ENCODE assay signal across 19 cellular contexts in the genomic region with DNA sequence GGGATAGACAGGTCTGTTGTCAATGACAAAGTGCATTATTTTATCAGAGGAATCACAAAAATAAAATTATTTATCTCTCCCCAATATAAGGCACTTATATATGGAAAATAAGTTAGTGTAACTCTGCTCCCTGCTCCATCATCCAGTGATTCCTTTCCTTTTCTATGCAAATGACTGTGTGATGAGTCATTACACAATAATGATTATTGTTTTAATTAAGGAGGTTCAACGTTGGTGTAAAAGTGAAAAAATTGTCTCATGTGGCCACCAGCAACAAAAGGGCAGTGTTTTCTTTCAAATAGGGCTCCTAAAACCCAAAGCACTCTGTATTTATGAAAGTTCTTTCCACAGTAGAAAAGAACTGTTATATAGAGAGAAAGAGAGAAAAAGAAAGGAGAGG. TPM values are rescaled to one million over a fixed set of nuclear protein-coding genes. Genes with fewer than 3 reads are reported as not detected.
DNase-seq lines count a peak whose midpoint lies in the region; ATAC-seq and TF ChIP-seq lines count a peak whose summit lies in the region.
"Had no signal": no experiment of that assay in that cellular context is flagged by ENCODE, and none has a peak within 500 bp of the region (broad histone marks: within the 10 kb centered on the region; RNA-seq: fewer than 3 reads in every experiment).

No MANE protein-coding gene starts in this region.

- peaks cover 56% of the 10 kb centered on the region for H3K36me3 Mint-ChIP-seq in HFFc6 (ENCODE audit: low read depth)
- H3K36me3 Mint-ChIP-seq in stimulated activated effector memory CD8-positive, alpha-beta T cell treated with anti-CD3 and anti-CD28 coated beads, Interleukin-12 subunit alpha, Interleukin-12 subunit beta, amount 100 ng/mL, for 72 hours: no peaks in the 10 kb centered on the region
- H3K36me3 Mint-ChIP-seq: CD4-positive, CD25-positive, alpha-beta regulatory T cell had no signal

- peaks cover under 1% of the 10 kb centered on the region for H3K79me2 ChIP-seq in ACC112 (ENCODE audit: control insufficient read depth, insufficient read depth, low read length, unreplicated experiment)
- no peaks in the 10 kb centered on the region for H3K79me2 ChIP-seq in fibroblast of lung (ENCODE audit: control insufficient read depth, insufficient read depth, low read length)

- H3K27ac ChIP-seq in ACC112 (ENCODE audit: low read depth, low read length) (peak overlapping the region; percentile 36; the same call in 1 of the 2 replicates), fibroblast of lung (ENCODE audit: insufficient read depth, low read length) (peak overlapping the region; percentile 26), left lung (no peak overlapping the region)
- H3K27ac ChIP-seq: vagina had no signal

- no peaks in the 10 kb centered on the region for H3K27me3 Mint-ChIP-seq in HFFc6 (ENCODE audit: insufficient read depth)

- intact Hi-C loops in left lung (cut with DNase I): no loop called here

- H3K36me3 ChIP-seq in ACC112 (ENCODE audit: insufficient read depth, low read length) (peaks cover 9% of the 10 kb centered on the region; the same call in 1 of the 2 replicates), adipocyte (ENCODE audit: control insufficient read depth, insufficient read depth, low read length, severe bottlenecking) (peaks cover 14% of the 10 kb centered on the region), fibroblast of lung (ENCODE audit: control insufficient read depth, insufficient read depth, low read length) (no peaks in the 10 kb centered on the region), left lung (no peaks in the 10 kb centered on the region), MG63 (peaks cover 47% of the 10 kb centered on the region)
- H3K36me3 ChIP-seq: vagina had no signal

- peak overlapping the region; percentile 21 for H3K4me2 ChIP-seq in fibroblast of lung (ENCODE audit: extremely low read depth, insufficient read depth, low read length)

- H3K27me3 ChIP-seq in ACC112 (ENCODE audit: insufficient read depth, low read length) (no peaks in the 10 kb centered on the region), adipocyte (replicated peaks; ENCODE audit: control insufficient read depth, insufficient read depth, low read length) (no peaks in the 10 kb centered on the region), fibroblast of lung (ENCODE audit: control insufficient read depth, insufficient read depth, low read length) (no peaks in the 10 kb centered on the region), left lung (no peaks in the 10 kb centered on the region), MG63 (no peaks in the 10 kb centered on the region)
- H3K27me3 ChIP-seq: vagina had no signal

- H3K4me1 Mint-ChIP-seq in HFFc6 (ENCODE audit: low read depth): peaks cover 90% of the 10 kb centered on the region
- no peaks in the 10 kb centered on the region for H3K4me1 Mint-ChIP-seq in stimulated activated effector memory CD8-positive, alpha-beta T cell treated with anti-CD3 and anti-CD28 coated beads, Interleukin-12 subunit alpha, Interleukin-12 subunit beta, amount 100 ng/mL, for 72 hours
- H3K4me1 Mint-ChIP-seq: CD4-positive, CD25-positive, alpha-beta regulatory T cell had no signal

- peak overlapping the region; percentile 93 for H3K27ac Mint-ChIP-seq in HFFc6
- no peak overlapping the region for H3K27ac Mint-ChIP-seq in stimulated activated effector memory CD8-positive, alpha-beta T cell treated with anti-CD3 and anti-CD28 coated beads, Interleukin-12 subunit alpha, Interleukin-12 subunit beta, amount 100 ng/mL, for 72 hours
- H3K27ac Mint-ChIP-seq: activated T-helper 2 cell treated with anti-CD3 and anti-CD28 coated beads, Interferon-gamma antibody, Interleukin-2, Interleukin-4, amounts not matched to agents 10 μg/mL and 5 μg/mL and 100 μg/mL, durations not matched to agents 14 hours and 24 hours and 36 hours had no signal

- H3K4me3 ChIP-seq in ACC112 (ENCODE audit: low read depth, low read length) (peak overlapping the region; percentile 23), adipocyte (ENCODE audit: low read length) (no peak overlapping the region), fibroblast of lung (replicated peaks in 1 of 4; ENCODE audit: control extremely low read depth in 1 of 4, insufficient read depth in 1 of 4, low read depth in 3 of 4, low read length in 4 of 4) (no peak overlapping the region), left lung (no peak overlapping the region), MG63 (no peak overlapping the region)
- H3K4me3 ChIP-seq: vagina had no signal

- ATAC-seq in left lung: no peak
- ATAC-seq in GM18511 (IDR thresholded peaks at IDR 0.05; ENCODE audit: unreplicated experiment): no peak
- no peak for ATAC-seq in stimulated activated effector memory CD8-positive, alpha-beta T cell treated with anti-CD3 and anti-CD28 coated beads, Interleukin-12 subunit alpha, Interleukin-12 subunit beta, amount 100 ng/mL, for 72 hours

- H3K9me3 Mint-ChIP-seq in HFFc6: no peaks in the 10 kb centered on the region
- peaks cover 3% of the 10 kb centered on the region for H3K9me3 Mint-ChIP-seq in stimulated activated effector memory CD8-positive, alpha-beta T cell treated with anti-CD3 and anti-CD28 coated beads, Interleukin-12 subunit alpha, Interleukin-12 subunit beta, amount 100 ng/mL, for 72 hours
- H3K9me3 Mint-ChIP-seq: activated T-helper 2 cell treated with anti-CD3 and anti-CD28 coated beads, Interferon-gamma antibody, Interleukin-2, Interleukin-4, amounts not matched to agents 10 μg/mL and 5 μg/mL and 100 μg/mL, durations not matched to agents 14 hours and 24 hours and 36 hours had no signal

- TF ChIP-seq CTCF in HFFc6 (IDR thresholded peaks at IDR 0.05): no peak
- no peak for TF ChIP-seq CTCF in fibroblast of lung (conservative IDR thresholded peaks at IDR 0.05 in 1 of 2, IDR thresholded peaks at IDR 0.05 in 1 of 2; ENCODE audit: low read depth in 1 of 2, low read length in 2 of 2)
- TF ChIP-seq CTCF in left lung (IDR thresholded peaks at IDR 0.05): no peak

- H3K4me1 ChIP-seq in ACC112 (ENCODE audit: control insufficient read depth, insufficient read depth, low read length, unreplicated experiment) (peaks cover 43% of the 10 kb centered on the region), adipocyte (ENCODE audit: control insufficient read depth, insufficient read depth, low read length) (peaks cover 5% of the 10 kb centered on the region), fibroblast of lung (ENCODE audit: control insufficient read depth, extremely low read depth, insufficient read depth, low read length) (peaks cover 5% of the 10 kb centered on the region), left lung (peaks cover 0 to 9% of the 10 kb centered on the region in 2 donors)
- H3K4me1 ChIP-seq: vagina had no signal

- H3K9me3 ChIP-seq in adipocyte (ENCODE audit: control insufficient read depth, low read length): no peaks in the 10 kb centered on the region
- H3K9me3 ChIP-seq in fibroblast of lung (ENCODE audit: control insufficient read depth, insufficient read depth, low read depth, low read length): no peaks in the 10 kb centered on the region
- H3K9me3 ChIP-seq in left lung: no peaks in the 10 kb centered on the region
- no peaks in the 10 kb centered on the region for H3K9me3 ChIP-seq in MG63
- H3K9me3 ChIP-seq: vagina had no signal

- DNase-seq in HFFc6: peak; percentile 18
- peak; percentile 42 for DNase-seq in adipocyte (ENCODE audit: low read depth)
- DNase-seq in fibroblast of lung (ENCODE audit: low read depth in 2 of 2): peak in 1 of 2 donors; percentile 28
- no peak for DNase-seq in left lung
- DNase-seq in MG63: no peak
- no peak for DNase-seq in stimulated activated effector memory CD8-positive, alpha-beta T cell treated with anti-CD3 and anti-CD28 coated beads, Interleukin-12 subunit alpha, Interleukin-12 subunit beta, amount 100 ng/mL, for 72 hours (ENCODE audit: low spot score in 2 of 2)
- DNase-seq: ACHN; activated CD4-positive, alpha-beta T cell treated with anti-CD3 and anti-CD28 coated beads for 4 hours; CD4-positive, CD25-positive, alpha-beta regulatory T cell; effector CD4-positive, alpha-beta T cell; MV-4-11; NCI-H187 treated with DMSO at 0.1 percent for 48 hours; NCI-H226; RPMI8226; stimulated activated CD8-positive, alpha-beta memory T cell treated with anti-CD3 and anti-CD28 coated beads, Interleukin-4, amount 100 ng/mL, for 48 hours had no signal

- peak overlapping the region; percentile 77 for H3K4me3 Mint-ChIP-seq in HFFc6
- no peak overlapping the region for H3K4me3 Mint-ChIP-seq in stimulated activated effector memory CD8-positive, alpha-beta T cell treated with anti-CD3 and anti-CD28 coated beads, Interleukin-12 subunit alpha, Interleukin-12 subunit beta, amount 100 ng/mL, for 72 hours
- H3K4me3 Mint-ChIP-seq: CD4-positive, CD25-positive, alpha-beta regulatory T cell had no signal

- no peak overlapping the region for H3K9ac ChIP-seq in adipocyte (ENCODE audit: low read length)
- no peak overlapping the region for H3K9ac ChIP-seq in fibroblast of lung (ENCODE audit: insufficient read depth, low read length)

- H2AFZ ChIP-seq in ACC112 (ENCODE audit: low read length, unreplicated experiment): peak overlapping the region; percentile 45
- H2AFZ ChIP-seq in fibroblast of lung (ENCODE audit: low read length): no peak overlapping the region

- H4K20me1 ChIP-seq in fibroblast of lung (ENCODE audit: control insufficient read depth, extremely low read depth, insufficient read depth, low read length): no peaks in the 10 kb centered on the region

RNA-seq across cellular contexts. Expression of gene SLC7A11, which starts 16.7 kb away (rescaled TPM):
- total RNA-seq in HFFc6 (2021; fragmentation: NEBNext Ultra II Directional; extraction: Animal tissue kit (Norgen Biotek cat#: 25700)): 10 to 100 TPM; 12.0 to 66.1 (median 54.1) TPM
- 46.0 and 74.8 TPM in 2 replicates for total RNA-seq in fibroblast of lung
- polyA plus RNA-seq in fibroblast of lung: 9.6 and 16.0 TPM in 2 replicates
- polyA plus RNA-seq in fibroblast of lung (2012): 5.9 and 9.5 TPM in 2 replicates
- polyA minus RNA-seq in fibroblast of lung (ENCODE audit: low replicate concordance): 20.1 and 22.5 TPM in 2 replicates
- 10 to 100 TPM in 1 of 2 donors, 1 to 10 TPM in 1; 1.8 to 13.2 TPM for total RNA-seq in left lung
- total RNA-seq in MG63 (2014; rRNA removed; shearing (Covaris generic); ENCODE audit: low replicate concordance): 7.3 and 10.3 TPM in 2 replicates

Comparison
In these comparisons a context has a peak if more than half of its experiments do, and no peak if none do; other contexts are left out.
1. H3K27ac ChIP-seq: peak in ACC112 (single experiment) and fibroblast of lung (single experiment); none in left lung (0 of 2).
2. DNase-seq: peak in HFFc6 (single experiment) and adipocyte (single experiment); none in left lung (0 of 2), MG63 (single experiment) and stimulated activated effector memory CD8-positive, alpha-beta T cell treated with anti-CD3 and anti-CD28 coated beads, Interleukin-12 subunit alpha, Interleukin-12 subunit beta, amount 100 ng/mL, for 72 hours (0 of 2).